In genomic region chr1:36139521-36139920, GRCh38 we compare ENCODE assay signal across 21 cellular contexts. TPM values are rescaled to one million over a fixed set of nuclear protein-coding genes. Genes with fewer than 3 reads are reported as not detected.
DNase-seq lines count a peak whose midpoint lies in the region; ATAC-seq and TF ChIP-seq lines count a peak whose summit lies in the region.
"Had no signal": no experiment of that assay in that cellular context is flagged by ENCODE, and none has a peak within 500 bp of the region (broad histone marks: within the 10 kb centered on the region; RNA-seq: fewer than 3 reads in every experiment).

No MANE protein-coding gene starts in this region.

- WGBS in adrenal gland, 4 donors, result 34 to 73% (median 49%) methylated on average over 5 of the region's 5 CpGs

- H3K27me3 Mint-ChIP-seq in HFFc6 (ENCODE audit: insufficient read depth) (no peaks in the 10 kb centered on the region; the same call in 1 of the 2 replicates), osteocyte (ENCODE audit: unreplicated experiment) (no peaks in the 10 kb centered on the region)

- H3K4me3 Mint-ChIP-seq in HFFc6, result no peak overlapping the region
- H3K4me3 Mint-ChIP-seq in osteocyte (ENCODE audit: unreplicated experiment), result no peak overlapping the region
- H3K4me3 Mint-ChIP-seq: H9 had no signal

- DNase-seq in G401 (ENCODE audit: low spot score) (peak; percentile 54), HFFc6 (no peak), adrenal gland (peak in 5 of 7 donors; percentile 60 to 81 (median 68)), osteocyte (ENCODE audit: extremely low spot score, unreplicated experiment) (no peak), NCI-H2227 (lab: John Stamatoyannopoulos, UW; ENCODE audit: unreplicated experiment) (no peak)
- DNase-seq in activated effector memory CD4-positive, alpha-beta T cell treated with anti-CD3 and anti-CD28 coated beads, Interleukin-2, amount 50 U/mL, for 16 hours, result no peak
- DNase-seq: ACHN, AML-193, DMS79 treated with DMSO at 0.1 percent for 48 hours, H9, IMR-90, NCI-H1417, NCI-H187, NCI-H2107, NCI-H226, NCI-H524 treated with DMSO at 0.1 percent for 48 hours had no signal

- in situ Hi-C loops in G401 (cut with HindIII; ENCODE audit: low sequenced_read_pairs), result no loop called here

- peaks cover 71% of the 10 kb centered on the region for H3K4me1 Mint-ChIP-seq in HFFc6 (ENCODE audit: low read depth)
- peaks cover 14% of the 10 kb centered on the region for H3K4me1 Mint-ChIP-seq in osteocyte (ENCODE audit: unreplicated experiment)

- no peaks in the 10 kb centered on the region for H3K9me3 ChIP-seq in adrenal gland (replicated peaks in 1 of 3)

- no peaks in the 10 kb centered on the region for H3K9me3 Mint-ChIP-seq in HFFc6
- no peaks in the 10 kb centered on the region for H3K9me3 Mint-ChIP-seq in osteocyte (ENCODE audit: unreplicated experiment)
- H3K9me3 Mint-ChIP-seq: H9 had no signal

- peaks cover 28% of the 10 kb centered on the region for H3K36me3 Mint-ChIP-seq in HFFc6 (ENCODE audit: low read depth)
- peaks cover 18% of the 10 kb centered on the region for H3K36me3 Mint-ChIP-seq in osteocyte (ENCODE audit: unreplicated experiment)

- H3K27ac Mint-ChIP-seq in HFFc6, result peak overlapping the region; percentile 88; the same call in 1 of the 2 replicates
- peak overlapping the region; percentile 28 for H3K27ac Mint-ChIP-seq in osteocyte (ENCODE audit: unreplicated experiment)
- H3K27ac Mint-ChIP-seq: H9 had no signal

- H3K4me1 ChIP-seq in adrenal gland (replicated peaks in 1 of 2), result peaks cover 23 to 74% of the 10 kb centered on the region in 2 donors

- H3K4me3 ChIP-seq in adrenal gland, result no peak overlapping the region
- H3K4me3 ChIP-seq: SJSA1 had no signal

- TF ChIP-seq CTCF in HFFc6 (IDR thresholded peaks at IDR 0.05) (no peak), adrenal gland (IDR thresholded peaks at IDR 0.05) (no peak), osteocyte (IDR thresholded peaks at IDR 0.05) (no peak)

- no peak for TF ChIP-seq POLR2A in adrenal gland (IDR thresholded peaks at IDR 0.05)

- ATAC-seq in GM21381 (IDR thresholded peaks at IDR 0.05; ENCODE audit: unreplicated experiment), result no peak

- H3K27ac ChIP-seq in adrenal gland, result peak overlapping the region; percentile 56 to 85 (median 80)
- H3K27ac ChIP-seq: C4-2B, HL-60 had no signal

- intact Hi-C loops in adrenal gland (cut with DNase I), result no loop called here

- H3K27me3 ChIP-seq in adrenal gland, result no peaks in the 10 kb centered on the region
- H3K27me3 ChIP-seq: SJSA1 had no signal

- H3K36me3 ChIP-seq in adrenal gland (replicated peaks in 1 of 2), result peaks cover 0 to 28% of the 10 kb centered on the region in 2 donors

RNA-seq across cellular contexts. Expression of gene TRAPPC3, which starts 9.8 kb away (rescaled TPM):
- total RNA-seq in G401 (2014; rRNA removed; shearing (Covaris generic)), result 168 and 173 TPM in 2 replicates
- total RNA-seq in HFFc6 (2021; fragmentation: NEBNext Ultra II Directional; extraction: Animal tissue kit (Norgen Biotek cat#: 25700)), result 10 to 100 TPM; 76.6 to 93.4 (median 78.6) TPM
- total RNA-seq in adrenal gland (100 to 1,000 TPM in 6 of 8 donors, 10 to 100 TPM in 2; 74.6 to 182 (median 133) TPM), osteocyte (68.9 and 72.4 TPM in 2 replicates)
- polyA plus RNA-seq in adrenal gland, result 100 to 1,000 TPM in 1 of 3 donors, 10 to 100 TPM in 2; 54.0 to 106 (median 65.1) TPM

RNA-seq across cellular contexts. Expression of gene COL8A2, which starts 14.5 kb away (rescaled TPM):
- total RNA-seq in G401 (2014; rRNA removed; shearing (Covaris generic)), result 0.47 TPM in 1 of 2 replicates, not detected in the other
- total RNA-seq in HFFc6 (2021; fragmentation: NEBNext Ultra II Directional; extraction: Animal tissue kit (Norgen Biotek cat#: 25700)), result 1 to 10 TPM; 1.9 to 6.4 (median 2.4) TPM
- total RNA-seq in adrenal gland, result 1 to 10 TPM in 6 of 8 donors, under 1 TPM in 2; 0.74 to 6.6 (median 2.8) TPM
- 1 to 10 TPM in 2 of 3 donors, under 1 TPM in 1; 0.66 to 2.3 (median 1.2) TPM for polyA plus RNA-seq in adrenal gland
- total RNA-seq in osteocyte, result 8.2 and 10.1 TPM in 2 replicates

RNA-seq across cellular contexts. Expression of gene MAP7D1, which starts 16.4 kb away (rescaled TPM):
- total RNA-seq in G401 (2014; rRNA removed; shearing (Covaris generic)), result 117 and 127 TPM in 2 replicates
- 100 to 1,000 TPM; 202 to 234 (median 210) TPM for total RNA-seq in HFFc6 (2021; fragmentation: NEBNext Ultra II Directional; extraction: Animal tissue kit (Norgen Biotek cat#: 25700))
- total RNA-seq in adrenal gland, result 100 to 1,000 TPM in 1 of 8 donors, 10 to 100 TPM in 7; 60.2 to 121 (median 76.8) TPM
- 10 to 100 TPM; 39.7 to 79.9 (median 47.2) TPM for polyA plus RNA-seq in adrenal gland
- 157 and 163 TPM in 2 replicates for total RNA-seq in osteocyte

RNA-seq across cellular contexts. Expression of gene ADPRS, which starts 50.8 kb away (rescaled TPM):
- total RNA-seq in G401 (2014; rRNA removed; shearing (Covaris generic)), result 58.2 and 58.5 TPM in 2 replicates
- 10 to 100 TPM; 24.4 to 30.9 (median 27.0) TPM for total RNA-seq in HFFc6 (2021; fragmentation: NEBNext Ultra II Directional; extraction: Animal tissue kit (Norgen Biotek cat#: 25700))
- total RNA-seq in adrenal gland, result 10 to 100 TPM; 43.3 to 84.5 (median 54.8) TPM
- 10 to 100 TPM; 40.1 to 42.3 (median 40.7) TPM for polyA plus RNA-seq in adrenal gland
- total RNA-seq in osteocyte, result 19.7 and 24.4 TPM in 2 replicates

RNA-seq across cellular contexts. Expression of gene TEKT2, which starts 55.6 kb away (rescaled TPM):
- 0.12 TPM in 1 of 2 replicates, not detected in the other for total RNA-seq in G401 (2014; rRNA removed; shearing (Covaris generic))
- not detected for total RNA-seq in HFFc6 (2021; fragmentation: NEBNext Ultra II Directional; extraction: Animal tissue kit (Norgen Biotek cat#: 25700))
- total RNA-seq in adrenal gland (1 to 10 TPM in 1 of 8 donors, under 1 TPM in 3, not detected in 4; 0.18 to 1.2 (median 0.72) TPM), osteocyte (0.39 and 0.70 TPM in 2 replicates)
- polyA plus RNA-seq in adrenal gland, result 1 to 10 TPM in 2 of 3 donors, under 1 TPM in 1; 0.40 to 4.0 (median 1.4) TPM
- total RNA-seq: M059J, SJSA1 had no signal
- polyA plus RNA-seq: IMR-90 had no signal

Comparison
In these comparisons a context has a peak if more than half of its experiments do, and no peak if none do; other contexts are left out.
1. DNase-seq: peak in G401 (single experiment) and adrenal gland (5 of 7); none in HFFc6 (single experiment), osteocyte (single experiment), activated effector memory CD4-positive, alpha-beta T cell treated with anti-CD3 and anti-CD28 coated beads, Interleukin-2, amount 50 U/mL, for 16 hours (single experiment) and NCI-H2227 (single experiment).